Comparison of ENCODE assay signal across 24 cellular contexts in the genomic region with DNA sequence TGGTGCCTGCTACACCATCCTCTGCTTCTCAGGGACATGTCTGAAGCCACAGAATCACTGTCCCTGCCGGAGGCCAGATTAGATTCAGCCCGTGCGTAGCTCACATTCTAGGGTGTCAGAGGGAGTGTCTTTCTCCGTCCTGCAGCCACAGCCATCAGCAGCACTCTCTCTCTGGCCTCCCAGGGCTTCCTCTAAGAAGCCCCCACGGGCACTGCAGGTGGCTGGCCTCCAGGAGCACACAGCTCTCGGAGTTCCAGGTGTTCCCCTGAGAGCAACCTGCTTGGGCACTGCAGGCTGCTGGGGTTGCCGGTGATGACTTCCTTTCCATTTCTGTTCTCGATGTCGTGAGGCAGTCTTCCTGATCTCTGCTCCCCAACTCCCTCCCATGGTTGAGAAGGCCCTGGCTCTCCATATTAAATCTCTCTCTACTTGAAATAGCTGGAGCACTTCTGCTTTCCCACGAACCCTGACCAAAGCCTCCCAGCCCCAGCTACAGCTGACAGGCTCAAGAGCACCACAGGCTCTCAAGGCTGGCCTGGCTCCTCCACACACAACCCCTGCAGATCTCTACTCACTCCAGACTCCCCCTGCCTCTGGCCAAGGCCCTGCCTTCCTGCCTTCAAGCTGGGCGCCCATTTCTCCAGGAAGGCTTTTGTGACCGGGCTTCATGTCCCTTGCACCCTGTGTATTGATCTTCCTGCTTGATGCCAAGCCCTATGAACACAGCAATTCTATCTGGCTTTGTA. TPM values are rescaled to one million over a fixed set of nuclear protein-coding genes. Genes with fewer than 3 reads are reported as not detected.
A peak's percentile ranks its signal among the peaks of the same experiment; 100 is the strongest.
DNase-seq lines count a peak whose midpoint lies in the region; ATAC-seq, FAIRE-seq and TF ChIP-seq lines count a peak whose summit lies in the region.
"Had no signal": no experiment of that assay in that cellular context is flagged by ENCODE, and none has a peak within 500 bp of the region (broad histone marks: within the 10 kb centered on the region; RNA-seq: fewer than 3 reads in every experiment).

No MANE protein-coding gene starts in this region.

- no peak overlapping the region for H3K9ac ChIP-seq in fibroblast of lung (ENCODE audit: insufficient read depth, low read length)

- H2AFZ ChIP-seq in fibroblast of lung (ENCODE audit: low read length): no peak overlapping the region
- peak overlapping the region; percentile 5 for H2AFZ ChIP-seq in osteoblast (ENCODE audit: low read length)

- H3K36me3 ChIP-seq in fibroblast of lung (ENCODE audit: control insufficient read depth, insufficient read depth, low read length): no peaks in the 10 kb centered on the region
- no peaks in the 10 kb centered on the region for H3K36me3 ChIP-seq in osteoblast (ENCODE audit: insufficient read depth, low read length)
- H3K36me3 ChIP-seq: pancreas, suprapubic skin had no signal

- no peak overlapping the region for H3K4me2 ChIP-seq in fibroblast of lung (ENCODE audit: extremely low read depth, insufficient read depth, low read length)
- no peak overlapping the region for H3K4me2 ChIP-seq in osteoblast (ENCODE audit: insufficient read depth, low read length)

- H3K4me3 ChIP-seq in fibroblast of lung (replicated peaks in 1 of 4; ENCODE audit: control extremely low read depth in 1 of 4, insufficient read depth in 1 of 4, low read depth in 3 of 4, low read length in 4 of 4) (no peak overlapping the region), osteoblast (ENCODE audit: insufficient read depth, low read length) (no peak overlapping the region)
- H3K4me3 ChIP-seq: SK-N-MC, suprapubic skin had no signal

- no peak overlapping the region for H3K4me3 Mint-ChIP-seq in effector memory CD8-positive, alpha-beta T cell
- H3K4me3 Mint-ChIP-seq: activated CD4-positive, alpha-beta T cell treated with anti-CD3 and anti-CD28 coated beads for 36 hours; activated T-cell treated with anti-CD3 and anti-CD28 coated beads, Interleukin-2, amount 50 U/mL, for 24 hours; stimulated activated naive B cell treated with anti-CD40 and anti-IgM and Interleukin-4, amounts not matched to agents 10 μg/mL and 1 μg/mL and 100 μg/mL, for 72 hours had no signal

- peak overlapping the region; percentile 27 for H3K27ac ChIP-seq in fibroblast of lung (ENCODE audit: insufficient read depth, low read length)
- peak overlapping the region; percentile 84 for H3K27ac ChIP-seq in osteoblast (ENCODE audit: low read depth, low read length)
- H3K27ac ChIP-seq: pancreas, SK-N-MC, suprapubic skin had no signal

- H3K9me3 ChIP-seq in fibroblast of lung (ENCODE audit: control insufficient read depth, insufficient read depth, low read depth, low read length): no peaks in the 10 kb centered on the region
- no peaks in the 10 kb centered on the region for H3K9me3 ChIP-seq in osteoblast (ENCODE audit: low read depth, low read length)
- H3K9me3 ChIP-seq: pancreas, suprapubic skin had no signal

- H3K4me1 ChIP-seq in fibroblast of lung (ENCODE audit: control insufficient read depth, extremely low read depth, insufficient read depth, low read length) (peaks cover 15% of the 10 kb centered on the region), osteoblast (ENCODE audit: insufficient read depth, low read length) (peaks cover 41% of the 10 kb centered on the region)

- TF ChIP-seq POLR2A in GM12892 (IDR thresholded peaks at IDR 0.05; ENCODE audit: low read depth, low read length): no peak

- H3K27me3 ChIP-seq in fibroblast of lung (ENCODE audit: control insufficient read depth, insufficient read depth, low read length) (no peaks in the 10 kb centered on the region), osteoblast (ENCODE audit: insufficient read depth, low read length) (peaks cover 2% of the 10 kb centered on the region)
- H3K27me3 ChIP-seq: pancreas had no signal

- H3K4me1 Mint-ChIP-seq in effector memory CD8-positive, alpha-beta T cell (ENCODE audit: low read depth in 2 of 2): peaks cover 13 to 14% of the 10 kb centered on the region in 2 donors

- peak; percentile 30 for FAIRE-seq in GM12892 (lab: Jason Lieb, UNC)
- FAIRE-seq: pancreas had no signal

- no peaks in the 10 kb centered on the region for H3K9me3 Mint-ChIP-seq in effector memory CD8-positive, alpha-beta T cell
- H3K9me3 Mint-ChIP-seq: activated T-cell treated with anti-CD3 and anti-CD28 coated beads, Interleukin-2, amount 50 U/mL, for 24 hours; stimulated activated naive B cell treated with anti-CD40 and anti-IgM and Interleukin-4, amounts not matched to agents 10 μg/mL and 1 μg/mL and 100 μg/mL, for 72 hours had no signal

- no peaks in the 10 kb centered on the region for H4K20me1 ChIP-seq in fibroblast of lung (ENCODE audit: control insufficient read depth, extremely low read depth, insufficient read depth, low read length)
- H4K20me1 ChIP-seq in osteoblast (ENCODE audit: insufficient read depth, low read length): no peaks in the 10 kb centered on the region

- H3K36me3 Mint-ChIP-seq in effector memory CD8-positive, alpha-beta T cell (ENCODE audit: insufficient read depth): no peaks in the 10 kb centered on the region
- H3K36me3 Mint-ChIP-seq: CD14-positive monocyte; stimulated activated naive B cell treated with anti-CD40 and anti-IgM and Interleukin-4, amounts not matched to agents 10 μg/mL and 1 μg/mL and 100 μg/mL, for 72 hours had no signal

- ATAC-seq in effector memory CD8-positive, alpha-beta T cell (replicated peaks): no peak
- ATAC-seq: activated CD4-positive, alpha-beta T cell treated with anti-CD3 and anti-CD28 coated beads for 36 hours; pancreas; stimulated activated naive B cell treated with anti-CD40 and anti-IgM and Interleukin-4, amounts not matched to agents 10 μg/mL and 1 μg/mL and 100 μg/mL, for 72 hours had no signal

- H3K79me2 ChIP-seq in fibroblast of lung (ENCODE audit: control insufficient read depth, insufficient read depth, low read length) (no peaks in the 10 kb centered on the region), osteoblast (ENCODE audit: insufficient read depth, low read length) (no peaks in the 10 kb centered on the region)

- no peak for DNase-seq in GM12892 (ENCODE audit: insufficient read length)
- peak; percentile 58 for DNase-seq in MV-4-11 (lab: John Stamatoyannopoulos, UW)
- DNase-seq in fibroblast of lung (ENCODE audit: low read depth in 2 of 2): peak in 1 of 2 donors; percentile 36
- no peak for DNase-seq in osteoblast (ENCODE audit: insufficient read length, low spot score, missing footprints)
- DNase-seq in NCI-H2196 treated with DMSO at 0.1 percent for 48 hours (lab: John Stamatoyannopoulos, UW; ENCODE audit: unreplicated experiment): no peak
- DNase-seq in effector memory CD8-positive, alpha-beta T cell: no peak
- DNase-seq in NCI-H1436 (lab: John Stamatoyannopoulos, UW): no peak
- no peak for DNase-seq in NCI-H1092 (lab: John Stamatoyannopoulos, UW)
- DNase-seq: activated CD4-positive, alpha-beta T cell treated with anti-CD3 and anti-CD28 coated beads for 36 hours; activated gamma-delta T cell treated with Interleukin-2 at 50 U/mL for 16 hours; activated T-cell treated with anti-CD3 and anti-CD28 coated beads, Interleukin-2, amount 50 U/mL, for 24 hours; NCI-H1048; NCI-H1930; NCI-H69; pancreas; stimulated activated CD4-positive, alpha-beta T cell treated with anti-CD3 and anti-CD28 coated beads, Interleukin-12 subunit alpha, Interleukin-12 subunit beta, amount 100 ng/mL, for 4 hours; stimulated activated CD4-positive, alpha-beta T cell treated with anti-CD3 and anti-CD28 coated beads, Interleukin-4, amount 100 ng/mL, for 24 hours; stimulated activated naive B cell treated with anti-CD40 and anti-IgM and Interleukin-4, amounts not matched to agents 10 μg/mL and 1 μg/mL and 100 μg/mL, for 72 hours; T-helper 2 cell had no signal

- TF ChIP-seq CTCF in fibroblast of lung (conservative IDR thresholded peaks at IDR 0.05 in 1 of 2, IDR thresholded peaks at IDR 0.05 in 1 of 2; ENCODE audit: low read depth in 1 of 2, low read length in 2 of 2) (no peak), osteoblast (IDR thresholded peaks at IDR 0.05; ENCODE audit: extremely low read depth, low read depth, low read length) (no peak)

- H3K27me3 Mint-ChIP-seq in effector memory CD8-positive, alpha-beta T cell: peaks cover 55 to 64% of the 10 kb centered on the region in 2 donors

- no peak overlapping the region for H3K27ac Mint-ChIP-seq in effector memory CD8-positive, alpha-beta T cell
- H3K27ac Mint-ChIP-seq: activated CD4-positive, alpha-beta T cell treated with anti-CD3 and anti-CD28 coated beads for 36 hours; activated T-cell treated with anti-CD3 and anti-CD28 coated beads, Interleukin-2, amount 50 U/mL, for 24 hours; CD14-positive monocyte; stimulated activated naive B cell treated with anti-CD40 and anti-IgM and Interleukin-4, amounts not matched to agents 10 μg/mL and 1 μg/mL and 100 μg/mL, for 72 hours had no signal

RNA-seq across cellular contexts. Expression of gene TMEM72, which starts 49.0 kb away (rescaled TPM):
- 0.08 TPM for polyA plus RNA-seq in GM12892 (2012; ENCODE audit: missing spikeins)
- not detected in 2 replicates for total RNA-seq in fibroblast of lung
- polyA plus RNA-seq in fibroblast of lung: not detected in 2 replicates
- not detected in 2 replicates for polyA plus RNA-seq in fibroblast of lung (2012)
- not detected in 2 replicates for polyA minus RNA-seq in fibroblast of lung (ENCODE audit: low replicate concordance)
- total RNA-seq in osteoblast: not detected in 2 replicates
- total RNA-seq: activated CD4-positive, alpha-beta T cell treated with anti-CD3 and anti-CD28 coated beads for 36 hours; activated CD8-positive, alpha-beta memory T cell treated with anti-CD3 and anti-CD28 coated beads for 36 hours; suprapubic skin had no signal
- polyA plus RNA-seq: AG04450, CD14-positive monocyte had no signal
